8 cellular contexts compared by ENCODE assay signal in genomic region chr10:63267414-63268138, GRCh38.
DNase-seq lines count a peak whose midpoint lies in the region; ATAC-seq and TF ChIP-seq lines count a peak whose summit lies in the region.

No MANE protein-coding gene starts in this region.

- peaks cover 10% of the 10 kb centered on the region for H3K36me3 Mint-ChIP-seq in activated naive CD4-positive, alpha-beta T cell treated with anti-CD3 and anti-CD28 coated beads, Interleukin-2, amount 50 U/mL, for 24 hours
- H3K36me3 Mint-ChIP-seq in activated T-helper 17 cell treated with anti-CD3 and anti-CD28 coated beads, Interleukin-2, amount 50 U/mL, for 72 hours (ENCODE audit: low read depth): peaks cover 43% of the 10 kb centered on the region
- H3K36me3 Mint-ChIP-seq in osteocyte (ENCODE audit: unreplicated experiment): peaks cover 10% of the 10 kb centered on the region

- H3K9me3 Mint-ChIP-seq in activated naive CD4-positive, alpha-beta T cell treated with anti-CD3 and anti-CD28 coated beads, Interleukin-2, amount 50 U/mL, for 24 hours: no peaks in the 10 kb centered on the region
- H3K9me3 Mint-ChIP-seq in activated T-helper 17 cell treated with anti-CD3 and anti-CD28 coated beads, Interleukin-2, amount 50 U/mL, for 72 hours: no peaks in the 10 kb centered on the region
- no peaks in the 10 kb centered on the region for H3K9me3 Mint-ChIP-seq in osteocyte (ENCODE audit: unreplicated experiment)

- H3K27me3 Mint-ChIP-seq in activated naive CD4-positive, alpha-beta T cell treated with anti-CD3 and anti-CD28 coated beads, Interleukin-2, amount 50 U/mL, for 24 hours: no peaks in the 10 kb centered on the region
- no peaks in the 10 kb centered on the region for H3K27me3 Mint-ChIP-seq in activated T-helper 17 cell treated with anti-CD3 and anti-CD28 coated beads, Interleukin-2, amount 50 U/mL, for 72 hours
- H3K27me3 Mint-ChIP-seq in osteocyte (ENCODE audit: unreplicated experiment): no peaks in the 10 kb centered on the region

- H3K27ac Mint-ChIP-seq in activated naive CD4-positive, alpha-beta T cell treated with anti-CD3 and anti-CD28 coated beads, Interleukin-2, amount 50 U/mL, for 24 hours: peak overlapping the region; percentile 98
- H3K27ac Mint-ChIP-seq in activated T-helper 17 cell treated with anti-CD3 and anti-CD28 coated beads, Interleukin-2, amount 50 U/mL, for 72 hours: peak overlapping the region; percentile 97
- H3K27ac Mint-ChIP-seq in osteocyte (ENCODE audit: unreplicated experiment): peak overlapping the region; percentile 98

- DNase-seq in activated naive CD4-positive, alpha-beta T cell treated with Interleukin-2 at 50 U/mL for 16 hours: no peak
- peak; percentile 80 for DNase-seq in M059J (ENCODE audit: low read depth)
- peak; percentile 70 for DNase-seq in globus pallidus (ENCODE audit: low spot score)
- no peak for DNase-seq in osteocyte (ENCODE audit: extremely low spot score, unreplicated experiment)
- DNase-seq in NCI-H1930 (lab: John Stamatoyannopoulos, UW): no peak

- peaks cover 29% of the 10 kb centered on the region for H3K4me1 Mint-ChIP-seq in activated naive CD4-positive, alpha-beta T cell treated with anti-CD3 and anti-CD28 coated beads, Interleukin-2, amount 50 U/mL, for 24 hours
- H3K4me1 Mint-ChIP-seq in activated T-helper 17 cell treated with anti-CD3 and anti-CD28 coated beads, Interleukin-2, amount 50 U/mL, for 72 hours: peaks cover 10% of the 10 kb centered on the region
- H3K4me1 Mint-ChIP-seq in osteocyte (ENCODE audit: unreplicated experiment): peaks cover 21% of the 10 kb centered on the region

- no peak for ATAC-seq in activated T-helper 17 cell treated with anti-CD3 and anti-CD28 coated beads, Interleukin-2, amount 50 U/mL, for 72 hours (replicated peaks)
- no peak for ATAC-seq in HG02588 (IDR thresholded peaks at IDR 0.05; ENCODE audit: unreplicated experiment)

- peak overlapping the region; percentile 95 for H3K4me3 Mint-ChIP-seq in activated naive CD4-positive, alpha-beta T cell treated with anti-CD3 and anti-CD28 coated beads, Interleukin-2, amount 50 U/mL, for 24 hours
- H3K4me3 Mint-ChIP-seq in activated T-helper 17 cell treated with anti-CD3 and anti-CD28 coated beads, Interleukin-2, amount 50 U/mL, for 72 hours: peak overlapping the region; percentile 92
- H3K4me3 Mint-ChIP-seq in osteocyte (ENCODE audit: unreplicated experiment): peak overlapping the region; percentile 93

- no peak for TF ChIP-seq CTCF in osteocyte (IDR thresholded peaks at IDR 0.05)

Comparison
In these comparisons a context has a peak if more than half of its experiments do, and no peak if none do; other contexts are left out.
1. DNase-seq: peak in M059J (single experiment) and globus pallidus (single experiment); none in activated naive CD4-positive, alpha-beta T cell treated with Interleukin-2 at 50 U/mL for 16 hours (single experiment), osteocyte (single experiment) and NCI-H1930 (0 of 2).
2. Peak in every context shown above with its lines, with median percentiles within 50 percentile points of each other: H3K27ac Mint-ChIP-seq and H3K4me3 Mint-ChIP-seq.